Comparison of ENCODE assay signal across 19 cellular contexts in the genomic region with DNA sequence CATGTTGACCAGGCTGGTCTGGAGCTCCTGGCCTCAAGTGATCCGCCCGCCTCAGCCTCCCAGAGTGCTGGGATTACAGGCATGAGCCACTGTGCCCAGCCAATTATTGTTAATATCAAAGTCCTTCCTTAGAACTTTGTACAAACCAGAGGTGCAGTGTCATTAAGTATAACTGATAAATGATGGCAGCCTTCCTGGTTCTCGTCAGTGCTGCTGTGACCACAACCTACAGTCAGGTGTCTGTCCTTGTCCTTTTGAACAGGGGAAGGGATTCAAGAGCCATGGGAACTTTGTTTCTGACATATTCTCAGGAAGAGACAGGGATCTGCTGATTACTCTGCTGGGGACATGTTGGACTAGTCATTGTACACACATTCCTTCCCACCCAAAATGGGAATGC.
"Had no signal": no experiment of that assay in that cellular context is flagged by ENCODE, and none has a peak within 500 bp of the region (broad histone marks: within the 10 kb centered on the region; RNA-seq: fewer than 3 reads in every experiment).

No MANE protein-coding gene starts in this region.

- H3K4me1 ChIP-seq: upper lobe of left lung had no signal

- H3K9me3 ChIP-seq: adrenal gland, thoracic aorta, upper lobe of left lung had no signal

- ATAC-seq: activated CD4-positive, alpha-beta T cell treated with anti-CD3 and anti-CD28 coated beads for 36 hours; activated naive CD4-positive, alpha-beta T cell treated with anti-CD3 and anti-CD28 coated beads, Interleukin-2, amount 50 U/mL, for 72 hours; stimulated activated naive B cell treated with anti-CD40 and anti-IgM and Interleukin-4, amounts not matched to agents 10 μg/mL and 1 μg/mL and 100 μg/mL, for 72 hours had no signal

- DNase-seq: activated CD4-positive, alpha-beta memory T cell treated with anti-CD3 and anti-CD28 coated beads for 36 hours; activated CD4-positive, alpha-beta T cell treated with anti-CD3 and anti-CD28 coated beads for 36 hours; activated gamma-delta T cell treated with Interleukin-2 at 50 U/mL for 16 hours; activated T-cell treated with anti-CD3 and anti-CD28 coated beads for 4 hours; adrenal gland; dorsolateral prefrontal cortex; erythroblast; midbrain; nephron progenitor cell; occipital lobe; stimulated activated CD4-positive, alpha-beta T cell treated with anti-CD3 and anti-CD28 coated beads, Interleukin-4, amount 100 ng/mL, for 4 hours; stimulated activated naive B cell treated with anti-CD40 and anti-IgM and Interleukin-4, amounts not matched to agents 10 μg/mL and 1 μg/mL and 100 μg/mL, for 72 hours; SW 1271; T-helper 2 cell; upper lobe of left lung had no signal

- H3K36me3 ChIP-seq: adrenal gland, cardiac muscle cell, thoracic aorta had no signal

- H3K27me3 ChIP-seq: adrenal gland, cardiac muscle cell, dorsolateral prefrontal cortex, upper lobe of left lung had no signal

- H3K4me2 ChIP-seq: smooth muscle cell had no signal

- H3K27ac ChIP-seq: adrenal gland, cardiac muscle cell, dorsolateral prefrontal cortex, thoracic aorta, upper lobe of left lung had no signal

- H3K4me3 ChIP-seq: adrenal gland, cardiac muscle cell, dorsolateral prefrontal cortex, smooth muscle cell, thoracic aorta, upper lobe of left lung had no signal
